14 cellular contexts compared by ENCODE assay signal in genomic region chr4:105994061-105994460, GRCh38.
DNase-seq lines count a peak whose midpoint lies in the region; ATAC-seq and TF ChIP-seq lines count a peak whose summit lies in the region.
"Had no signal": no experiment of that assay in that cellular context is flagged by ENCODE, and none has a peak within 500 bp of the region (broad histone marks: within the 10 kb centered on the region; RNA-seq: fewer than 3 reads in every experiment).

No MANE protein-coding gene starts in this region.

- no peaks in the 10 kb centered on the region for H3K79me2 ChIP-seq in parathyroid adenoma

- no peaks in the 10 kb centered on the region for H3K36me3 ChIP-seq in parathyroid adenoma (ENCODE audit: control insufficient read depth, insufficient read depth, low read length)

- DNase-seq in NCI-H446 treated with DMSO at 0.1 percent for 48 hours (lab: John Stamatoyannopoulos, UW): peak; percentile 35
- DNase-seq in epithelial cell of esophagus (ENCODE audit: low read depth): peak; percentile 32
- DNase-seq in NCI-H1105 (lab: John Stamatoyannopoulos, UW): no peak
- DNase-seq in iPS-NIHi11 (ENCODE audit: low spot score): no peak
- DNase-seq: CD8-positive, alpha-beta memory T cell; GOT3; KG1; NCI-H1930; NCI-H524; RPMI8226 had no signal

- no peak for ATAC-seq in HG03039 (IDR thresholded peaks at IDR 0.05; ENCODE audit: unreplicated experiment)

- H3K27ac ChIP-seq in C4-2B: peak overlapping the region; percentile 35; the same call in 1 of the 2 replicates
- H3K27ac ChIP-seq in parathyroid adenoma: no peak overlapping the region
- H3K27ac ChIP-seq: HL-60 had no signal

- H3K9ac ChIP-seq in parathyroid adenoma: no peak overlapping the region

- H3K4me1 ChIP-seq in parathyroid adenoma: no peaks in the 10 kb centered on the region

- peak overlapping the region; percentile 28 for H3K4me2 ChIP-seq in parathyroid adenoma (ENCODE audit: low read length)

- no peaks in the 10 kb centered on the region for H3K27me3 ChIP-seq in parathyroid adenoma (ENCODE audit: control insufficient read depth, insufficient read depth, low read length)

- TF ChIP-seq CTCF in C4-2B (conservative IDR thresholded peaks at IDR 0.05) (no peak), epithelial cell of esophagus (IDR thresholded peaks at IDR 0.05; ENCODE audit: insufficient read depth, low read depth, low read length, missing control alignments) (no peak), parathyroid adenoma (IDR thresholded peaks at IDR 0.05) (no peak)

- H3K9me3 ChIP-seq in parathyroid adenoma (ENCODE audit: control insufficient read depth, low read length): no peaks in the 10 kb centered on the region

- H3K4me3 ChIP-seq in epithelial cell of esophagus (ENCODE audit: low read length) (no peak overlapping the region), parathyroid adenoma (ENCODE audit: low read depth, low read length) (no peak overlapping the region)

- no peak overlapping the region for H2AFZ ChIP-seq in parathyroid adenoma

Comparison
In these comparisons a context has a peak if more than half of its experiments do, and no peak if none do; other contexts are left out.
1. DNase-seq: peak in NCI-H446 treated with DMSO at 0.1 percent for 48 hours (single experiment) and epithelial cell of esophagus (single experiment); none in NCI-H1105 (single experiment) and iPS-NIHi11 (single experiment).